2 cellular contexts compared by ENCODE assay signal in the genomic region with DNA sequence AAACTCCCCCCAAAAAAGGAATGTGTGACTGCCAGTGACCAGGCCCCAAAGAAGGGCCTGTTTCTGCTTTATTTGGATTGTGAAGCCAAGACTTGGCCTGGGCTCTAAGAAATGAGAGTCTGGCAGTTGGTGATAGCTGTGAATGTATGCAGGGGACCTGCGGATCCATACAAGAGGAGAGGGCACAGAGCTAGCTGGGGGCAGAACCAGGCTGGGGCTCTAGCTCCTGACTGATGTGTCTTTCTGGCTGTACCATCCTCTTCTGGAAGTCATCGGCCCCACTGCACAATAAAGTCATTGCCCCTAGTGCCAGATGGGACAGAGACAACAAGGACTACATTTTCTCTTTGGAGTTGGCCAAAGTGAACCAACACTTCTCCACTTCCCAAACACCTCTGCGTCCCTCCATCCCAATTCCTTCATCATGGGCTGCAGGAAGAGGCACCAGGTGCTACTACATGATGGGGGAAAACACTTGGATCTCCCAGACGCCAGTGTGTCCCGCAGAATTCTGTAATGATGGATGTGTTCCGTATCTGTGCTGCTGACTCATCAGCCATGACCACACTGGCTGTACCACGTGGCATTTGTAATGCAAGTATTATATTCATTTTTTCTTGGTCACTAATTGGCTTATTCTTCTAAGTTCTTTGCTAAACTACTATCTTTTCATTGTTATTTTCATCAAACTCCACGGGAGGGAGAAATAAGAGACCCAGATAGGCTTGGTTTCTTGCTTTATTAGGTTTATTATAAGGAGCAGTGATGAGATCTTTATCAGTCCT.
A peak's percentile ranks its signal among the peaks of the same experiment; 100 is the strongest.
TF ChIP-seq lines count a peak whose summit lies in the region.

No MANE protein-coding gene starts in this region.

TF ChIP-seq in K562, 482 proteins besides CTCF, POLR2A, EP300 and RAD21 (continues in another document):
- peak; percentile 26; the same call in 1 of the 2 replicates for TF ChIP-seq MTA1 (IDR thresholded peaks at IDR 0.05; ENCODE audit: borderline replicate concordance)
- TF ChIP-seq MAFG (tag; conservative IDR thresholded peaks at IDR 0.05): peak; percentile 94
- no peak for TF ChIP-seq ZNF766 (CRISPR knock-in tag; conservative IDR thresholded peaks at IDR 0.05)
- TF ChIP-seq TEAD1 (CRISPR knock-in tag; IDR thresholded peaks at IDR 0.05): no peak; a peak in 1 of 4 replicates
- peak; percentile 59 for TF ChIP-seq ATF7 (IDR thresholded peaks at IDR 0.05)
- no peak for TF ChIP-seq CEBPG (CRISPR knock-in tag; IDR thresholded peaks at IDR 0.05)
- no peak for TF ChIP-seq CEBPG (tag; conservative IDR thresholded peaks at IDR 0.05 in 1 of 2, IDR thresholded peaks at IDR 0.05 in 1 of 2)
- peak; percentile 96 for TF ChIP-seq ZNF316 (IDR thresholded peaks at IDR 0.05)
- TF ChIP-seq, protein P1, sequence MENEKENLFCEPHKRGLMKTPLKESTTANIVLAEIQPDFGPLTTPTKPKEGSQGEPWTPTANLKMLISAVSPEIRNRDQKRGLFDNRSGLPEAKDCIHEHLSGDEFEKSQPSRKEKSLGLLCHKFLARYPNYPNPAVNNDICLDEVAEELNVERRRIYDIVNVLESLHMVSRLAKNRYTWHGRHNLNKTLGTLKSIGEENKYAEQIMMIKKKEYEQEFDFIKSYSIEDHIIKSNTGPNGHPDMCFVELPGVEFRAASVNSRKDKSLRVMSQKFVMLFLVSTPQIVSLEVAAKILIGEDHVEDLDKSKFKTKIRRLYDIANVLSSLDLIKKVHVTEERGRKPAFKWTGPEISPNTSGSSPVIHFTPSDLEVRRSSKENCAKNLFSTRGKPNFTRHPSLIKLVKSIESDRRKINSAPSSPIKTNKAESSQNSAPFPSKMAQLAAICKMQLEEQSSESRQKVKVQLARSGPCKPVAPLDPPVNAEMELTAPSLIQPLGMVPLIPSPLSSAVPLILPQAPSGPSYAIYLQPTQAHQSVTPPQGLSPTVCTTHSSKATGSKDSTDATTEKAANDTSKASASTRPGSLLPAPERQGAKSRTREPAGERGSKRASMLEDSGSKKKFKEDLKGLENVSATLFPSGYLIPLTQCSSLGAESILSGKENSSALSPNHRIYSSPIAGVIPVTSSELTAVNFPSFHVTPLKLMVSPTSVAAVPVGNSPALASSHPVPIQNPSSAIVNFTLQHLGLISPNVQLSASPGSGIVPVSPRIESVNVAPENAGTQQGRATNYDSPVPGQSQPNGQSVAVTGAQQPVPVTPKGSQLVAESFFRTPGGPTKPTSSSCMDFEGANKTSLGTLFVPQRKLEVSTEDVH (IDR thresholded peaks at IDR 0.05; ENCODE audit: low read depth, partially characterized antibody): peak; percentile 2
- TF ChIP-seq, protein P2, sequence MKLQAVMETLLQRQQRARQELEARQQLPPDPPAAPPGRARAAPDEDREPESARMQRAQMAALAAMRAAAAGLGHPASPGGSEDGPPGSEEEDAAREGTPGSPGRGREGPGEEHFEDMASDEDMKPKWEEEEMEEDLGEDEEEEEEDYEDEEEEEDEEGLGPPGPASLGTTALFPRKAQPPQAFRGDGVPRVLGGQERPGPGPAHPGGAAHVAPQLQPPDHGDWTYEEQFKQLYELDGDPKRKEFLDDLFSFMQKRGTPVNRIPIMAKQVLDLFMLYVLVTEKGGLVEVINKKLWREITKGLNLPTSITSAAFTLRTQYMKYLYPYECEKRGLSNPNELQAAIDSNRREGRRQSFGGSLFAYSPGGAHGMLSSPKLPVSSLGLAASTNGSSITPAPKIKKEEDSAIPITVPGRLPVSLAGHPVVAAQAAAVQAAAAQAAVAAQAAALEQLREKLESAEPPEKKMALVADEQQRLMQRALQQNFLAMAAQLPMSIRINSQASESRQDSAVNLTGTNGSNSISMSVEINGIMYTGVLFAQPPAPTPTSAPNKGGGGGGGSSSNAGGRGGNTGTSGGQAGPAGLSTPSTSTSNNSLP (IDR thresholded peaks at IDR 0.05; ENCODE audit: borderline replicate concordance, low read depth, low read length): peak; percentile 50; the same call in 1 of the 2 replicates
- TF ChIP-seq, protein P3, sequence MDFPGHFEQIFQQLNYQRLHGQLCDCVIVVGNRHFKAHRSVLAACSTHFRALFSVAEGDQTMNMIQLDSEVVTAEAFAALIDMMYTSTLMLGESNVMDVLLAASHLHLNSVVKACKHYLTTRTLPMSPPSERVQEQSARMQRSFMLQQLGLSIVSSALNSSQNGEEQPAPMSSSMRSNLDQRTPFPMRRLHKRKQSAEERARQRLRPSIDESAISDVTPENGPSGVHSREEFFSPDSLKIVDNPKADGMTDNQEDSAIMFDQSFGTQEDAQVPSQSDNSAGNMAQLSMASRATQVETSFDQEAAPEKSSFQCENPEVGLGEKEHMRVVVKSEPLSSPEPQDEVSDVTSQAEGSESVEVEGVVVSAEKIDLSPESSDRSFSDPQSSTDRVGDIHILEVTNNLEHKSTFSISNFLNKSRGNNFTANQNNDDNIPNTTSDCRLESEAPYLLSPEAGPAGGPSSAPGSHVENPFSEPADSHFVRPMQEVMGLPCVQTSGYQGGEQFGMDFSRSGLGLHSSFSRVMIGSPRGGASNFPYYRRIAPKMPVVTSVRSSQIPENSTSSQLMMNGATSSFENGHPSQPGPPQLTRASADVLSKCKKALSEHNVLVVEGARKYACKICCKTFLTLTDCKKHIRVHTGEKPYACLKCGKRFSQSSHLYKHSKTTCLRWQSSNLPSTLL (IDR thresholded peaks at IDR 0.05): no peak
- TF ChIP-seq MAFK (IDR thresholded peaks at IDR 0.05; ENCODE audit: low read length): peak; percentile 88
- TF ChIP-seq, protein P4, sequence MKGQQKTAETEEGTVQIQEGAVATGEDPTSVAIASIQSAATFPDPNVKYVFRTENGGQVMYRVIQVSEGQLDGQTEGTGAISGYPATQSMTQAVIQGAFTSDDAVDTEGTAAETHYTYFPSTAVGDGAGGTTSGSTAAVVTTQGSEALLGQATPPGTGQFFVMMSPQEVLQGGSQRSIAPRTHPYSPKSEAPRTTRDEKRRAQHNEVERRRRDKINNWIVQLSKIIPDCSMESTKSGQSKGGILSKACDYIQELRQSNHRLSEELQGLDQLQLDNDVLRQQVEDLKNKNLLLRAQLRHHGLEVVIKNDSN (CRISPR knock-in tag; IDR thresholded peaks at IDR 0.05): peak; percentile 85
- TF ChIP-seq, protein P5, sequence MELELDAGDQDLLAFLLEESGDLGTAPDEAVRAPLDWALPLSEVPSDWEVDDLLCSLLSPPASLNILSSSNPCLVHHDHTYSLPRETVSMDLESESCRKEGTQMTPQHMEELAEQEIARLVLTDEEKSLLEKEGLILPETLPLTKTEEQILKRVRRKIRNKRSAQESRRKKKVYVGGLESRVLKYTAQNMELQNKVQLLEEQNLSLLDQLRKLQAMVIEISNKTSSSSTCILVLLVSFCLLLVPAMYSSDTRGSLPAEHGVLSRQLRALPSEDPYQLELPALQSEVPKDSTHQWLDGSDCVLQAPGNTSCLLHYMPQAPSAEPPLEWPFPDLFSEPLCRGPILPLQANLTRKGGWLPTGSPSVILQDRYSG (tag; conservative IDR thresholded peaks at IDR 0.05; ENCODE audit: low read depth): 0 out of 2 replicates have a peak, but pooled peaks have one; percentile 70
- TF ChIP-seq RAD51 (IDR thresholded peaks at IDR 0.05; ENCODE audit: borderline replicate concordance, low read depth): peak; percentile 86
- TF ChIP-seq, protein P6, sequence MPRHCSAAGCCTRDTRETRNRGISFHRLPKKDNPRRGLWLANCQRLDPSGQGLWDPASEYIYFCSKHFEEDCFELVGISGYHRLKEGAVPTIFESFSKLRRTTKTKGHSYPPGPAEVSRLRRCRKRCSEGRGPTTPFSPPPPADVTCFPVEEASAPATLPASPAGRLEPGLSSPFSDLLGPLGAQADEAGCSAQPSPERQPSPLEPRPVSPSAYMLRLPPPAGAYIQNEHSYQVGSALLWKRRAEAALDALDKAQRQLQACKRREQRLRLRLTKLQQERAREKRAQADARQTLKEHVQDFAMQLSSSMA (CRISPR knock-in tag; IDR thresholded peaks at IDR 0.05): no peak
- TF ChIP-seq ZNF175 (CRISPR knock-in tag; IDR thresholded peaks at IDR 0.05; ENCODE audit: low read depth): 0 out of 2 replicates have a peak, but pooled peaks have one; percentile 30

TF ChIP-seq in HepG2, 621 proteins besides CTCF, POLR2A, EP300 and RAD21:
- TF ChIP-seq, protein P7, sequence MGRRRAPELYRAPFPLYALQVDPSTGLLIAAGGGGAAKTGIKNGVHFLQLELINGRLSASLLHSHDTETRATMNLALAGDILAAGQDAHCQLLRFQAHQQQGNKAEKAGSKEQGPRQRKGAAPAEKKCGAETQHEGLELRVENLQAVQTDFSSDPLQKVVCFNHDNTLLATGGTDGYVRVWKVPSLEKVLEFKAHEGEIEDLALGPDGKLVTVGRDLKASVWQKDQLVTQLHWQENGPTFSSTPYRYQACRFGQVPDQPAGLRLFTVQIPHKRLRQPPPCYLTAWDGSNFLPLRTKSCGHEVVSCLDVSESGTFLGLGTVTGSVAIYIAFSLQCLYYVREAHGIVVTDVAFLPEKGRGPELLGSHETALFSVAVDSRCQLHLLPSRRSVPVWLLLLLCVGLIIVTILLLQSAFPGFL (CRISPR knock-in tag; IDR thresholded peaks at IDR 0.05): no peak
- TF ChIP-seq RBM22 (optimal IDR thresholded peaks at IDR 0.05; ENCODE audit: low read length) (peak; percentile 33), MAFK (conservative IDR thresholded peaks at IDR 0.05 in 1 of 2, IDR thresholded peaks at IDR 0.05 in 1 of 2; ENCODE audit: low read length in 2 of 2) (peak in 1 of 2 experiments; percentile 14; a peak in 1 of 4 replicates), ZNF180 (CRISPR knock-in tag; IDR thresholded peaks at IDR 0.05; ENCODE audit: borderline replicate concordance, low read depth) (no peak), MED13 (CRISPR knock-in tag; IDR thresholded peaks at IDR 0.05) (no peak), PAF1 (CRISPR knock-in tag; IDR thresholded peaks at IDR 0.05) (0 out of 2 replicates have a peak, but pooled peaks have one; percentile 40)
- TF ChIP-seq, protein P8, sequence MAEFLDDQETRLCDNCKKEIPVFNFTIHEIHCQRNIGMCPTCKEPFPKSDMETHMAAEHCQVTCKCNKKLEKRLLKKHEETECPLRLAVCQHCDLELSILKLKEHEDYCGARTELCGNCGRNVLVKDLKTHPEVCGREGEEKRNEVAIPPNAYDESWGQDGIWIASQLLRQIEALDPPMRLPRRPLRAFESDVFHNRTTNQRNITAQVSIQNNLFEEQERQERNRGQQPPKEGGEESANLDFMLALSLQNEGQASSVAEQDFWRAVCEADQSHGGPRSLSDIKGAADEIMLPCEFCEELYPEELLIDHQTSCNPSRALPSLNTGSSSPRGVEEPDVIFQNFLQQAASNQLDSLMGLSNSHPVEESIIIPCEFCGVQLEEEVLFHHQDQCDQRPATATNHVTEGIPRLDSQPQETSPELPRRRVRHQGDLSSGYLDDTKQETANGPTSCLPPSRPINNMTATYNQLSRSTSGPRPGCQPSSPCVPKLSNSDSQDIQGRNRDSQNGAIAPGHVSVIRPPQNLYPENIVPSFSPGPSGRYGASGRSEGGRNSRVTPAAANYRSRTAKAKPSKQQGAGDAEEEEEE (CRISPR knock-in tag; IDR thresholded peaks at IDR 0.05; ENCODE audit: borderline replicate concordance): no peak
